ENCODE assay signal across 17 cellular contexts in the genomic region with DNA sequence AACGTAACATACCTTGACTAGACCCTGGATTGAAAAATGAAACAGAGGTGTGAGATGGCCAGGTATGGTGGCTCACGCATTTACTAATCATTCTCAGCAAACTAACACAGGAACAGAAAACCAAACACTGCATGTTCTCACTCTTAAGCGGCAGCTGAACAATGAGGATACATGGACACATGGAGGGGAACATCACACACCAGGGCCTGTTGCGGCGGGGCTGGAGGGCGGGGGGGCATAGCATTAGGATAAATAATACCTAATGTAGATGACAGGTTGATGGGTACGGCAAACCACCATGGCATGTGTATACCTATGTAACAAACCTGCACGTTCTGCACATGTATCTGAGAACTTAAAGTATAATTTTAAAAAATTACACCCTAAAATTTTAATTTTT.
"Had no signal": no experiment of that assay in that cellular context is flagged by ENCODE, and none has a peak within 500 bp of the region (broad histone marks: within the 10 kb centered on the region; RNA-seq: fewer than 3 reads in every experiment).

No MANE protein-coding gene starts in this region.

- H3K4me3 Mint-ChIP-seq: activated naive CD4-positive, alpha-beta T cell treated with anti-CD3 and anti-CD28 coated beads for 36 hours; naive B cell; stimulated activated naive CD8-positive, alpha-beta T cell treated with anti-CD3 and anti-CD28 coated beads, Interleukin-15, amount 100 ng/mL, for 72 hours; WTC11 had no signal

- H3K4me3 ChIP-seq: esophagus muscularis mucosa, lung, thoracic aorta, upper lobe of right lung had no signal

- H3K27ac ChIP-seq: esophagus muscularis mucosa, thoracic aorta, upper lobe of right lung had no signal

- ATAC-seq: stimulated activated naive CD8-positive, alpha-beta T cell treated with anti-CD3 and anti-CD28 coated beads, Interleukin-15, amount 100 ng/mL, for 72 hours; upper lobe of right lung; WTC11 had no signal

- FAIRE-seq: colon, islet of Langerhans, TTC549 had no signal

- H3K9me3 Mint-ChIP-seq: activated T-helper 2 cell treated with anti-CD3 and anti-CD28 coated beads, Interferon-gamma antibody, Interleukin-2, Interleukin-4, amounts not matched to agents 10 μg/mL and 5 μg/mL and 100 μg/mL, durations not matched to agents 14 hours and 24 hours and 36 hours; stimulated activated naive CD8-positive, alpha-beta T cell treated with anti-CD3 and anti-CD28 coated beads, Interleukin-15, amount 100 ng/mL, for 72 hours; WTC11 had no signal

- H3K36me3 ChIP-seq: esophagus muscularis mucosa, thoracic aorta, upper lobe of right lung had no signal

- H3K27me3 Mint-ChIP-seq: naive B cell; stimulated activated naive CD8-positive, alpha-beta T cell treated with anti-CD3 and anti-CD28 coated beads, Interleukin-15, amount 100 ng/mL, for 72 hours had no signal

- H3K36me3 Mint-ChIP-seq: WTC11 had no signal

- DNase-seq: activated CD4-positive, alpha-beta T cell treated with anti-CD3 and anti-CD28 coated beads for 4 hours; activated naive CD4-positive, alpha-beta T cell treated with anti-CD3 and anti-CD28 coated beads for 36 hours; activated T-cell treated with anti-CD3 and anti-CD28 coated beads for 4 hours; naive B cell; occipital lobe; stimulated activated CD4-positive, alpha-beta T cell treated with anti-CD3 and anti-CD28 coated beads, Interleukin-1b, Interleukin-23, amount 100 ng/mL, for 48 hours; stimulated activated naive CD8-positive, alpha-beta T cell treated with anti-CD3 and anti-CD28 coated beads, Interleukin-15, amount 100 ng/mL, for 72 hours; T-helper 2 cell; upper lobe of right lung had no signal

- H3K27me3 ChIP-seq: esophagus muscularis mucosa, upper lobe of right lung had no signal

- H3K9me3 ChIP-seq: esophagus muscularis mucosa, thoracic aorta, upper lobe of right lung had no signal

- H3K27ac Mint-ChIP-seq: activated naive CD4-positive, alpha-beta T cell treated with anti-CD3 and anti-CD28 coated beads for 36 hours; activated T-helper 2 cell treated with anti-CD3 and anti-CD28 coated beads, Interferon-gamma antibody, Interleukin-2, Interleukin-4, amounts not matched to agents 10 μg/mL and 5 μg/mL and 100 μg/mL, durations not matched to agents 14 hours and 24 hours and 36 hours; stimulated activated naive CD8-positive, alpha-beta T cell treated with anti-CD3 and anti-CD28 coated beads, Interleukin-15, amount 100 ng/mL, for 72 hours; WTC11 had no signal
